In genomic region chr2:168060956-168061750, GRCh38 we compare ENCODE assay signal across 16 cellular contexts.
DNase-seq lines count a peak whose midpoint lies in the region; ATAC-seq, FAIRE-seq and TF ChIP-seq lines count a peak whose summit lies in the region.
"Had no signal": no experiment of that assay in that cellular context is flagged by ENCODE, and none has a peak within 500 bp of the region (broad histone marks: within the 10 kb centered on the region; RNA-seq: fewer than 3 reads in every experiment).

No MANE protein-coding gene starts in this region.

- DNase-seq in A549 (ENCODE audit: low read depth in 1 of 2, low spot score in 1 of 2) (peak in 1 of 2 experiments; percentile 23), H54 (ENCODE audit: insufficient read length, low spot score) (peak; percentile 7), brain microvascular endothelial cell (peak; percentile 37), kidney (no peak), Kasumi-1 (lab: John Stamatoyannopoulos, UW) (no peak), NCI-H524 treated with DMSO at 0.1 percent for 48 hours (lab: John Stamatoyannopoulos, UW) (no peak), upper lobe of left lung (no peak)
- DNase-seq: activated CD4-positive, alpha-beta T cell treated with anti-CD3 and anti-CD28 coated beads for 36 hours; H7; NCI-H1048; NCI-H345; occipital lobe; OCI-M1; T-cell; transverse colon had no signal

- H3K36me3 ChIP-seq in brain microvascular endothelial cell (replicated peaks), result no peaks in the 10 kb centered on the region
- H3K36me3 ChIP-seq in kidney (ENCODE audit: control insufficient read depth in 1 of 2, insufficient read depth in 2 of 2, low read length in 2 of 2), result no peaks in the 10 kb centered on the region
- peaks cover 0 to 10% (median 2%) of the 10 kb centered on the region in 4 donors for H3K36me3 ChIP-seq in upper lobe of left lung

- H3K27ac ChIP-seq in A549, result peak overlapping the region; percentile 37 to 57
- H3K27ac ChIP-seq in brain microvascular endothelial cell, result no peak overlapping the region
- no peak overlapping the region for H3K27ac ChIP-seq in kidney (ENCODE audit: low read depth in 2 of 2, low read length in 2 of 2)
- no peak overlapping the region for H3K27ac ChIP-seq in upper lobe of left lung
- H3K27ac ChIP-seq: transverse colon had no signal

- intact Hi-C loops in kidney (cut with DNase I), result no loop called here

- H3K9me3 ChIP-seq in A549, result no peaks in the 10 kb centered on the region
- H3K9me3 ChIP-seq in kidney (ENCODE audit: control insufficient read depth in 1 of 2, low read length in 2 of 2), result no peaks in the 10 kb centered on the region
- H3K9me3 ChIP-seq in upper lobe of left lung, result no peaks in the 10 kb centered on the region
- H3K9me3 ChIP-seq: transverse colon had no signal

- CTCF ChIA-PET in A549 (lab: Yijun Ruan, JAX), result no interaction called here

- TF ChIP-seq RAD21 in A549 (conservative IDR thresholded peaks at IDR 0.05 in 1 of 2, IDR thresholded peaks at IDR 0.05 in 1 of 2), result no peak

- H3K9ac ChIP-seq in kidney (ENCODE audit: low read length in 2 of 2), result no peak overlapping the region

- WGBS in A549 (ENCODE audit: missing lambda C conversion rate), result 92% methylated on average over 3 of the region's 3 CpGs
- 93 to 98% methylated on average over 3 of the region's 3 CpGs for WGBS in upper lobe of left lung, 2 donors

- H3K4me1 ChIP-seq in A549 (peaks cover 14% of the 10 kb centered on the region; the same call in 2 of the 3 replicates), kidney (ENCODE audit: control insufficient read depth in 1 of 2, insufficient read depth in 1 of 2, low read depth in 1 of 2, low read length in 2 of 2) (peaks cover 0 to 15% of the 10 kb centered on the region in 2 donors), upper lobe of left lung (no peaks in the 10 kb centered on the region)

- no peaks in the 10 kb centered on the region for H3K27me3 ChIP-seq in brain microvascular endothelial cell (replicated peaks)
- H3K27me3 ChIP-seq in upper lobe of left lung, result no peaks in the 10 kb centered on the region
- H3K27me3 ChIP-seq: transverse colon had no signal

- TF ChIP-seq POLR2A in A549 (IDR thresholded peaks at IDR 0.05; ENCODE audit: low read length), result no peak
- TF ChIP-seq POLR2A in H54 (IDR thresholded peaks at IDR 0.05; ENCODE audit: low read depth, low read length), result no peak
- no peak for TF ChIP-seq POLR2A in upper lobe of left lung (IDR thresholded peaks at IDR 0.05)

- TF ChIP-seq EP300 in A549 (IDR thresholded peaks at IDR 0.05) (no peak), upper lobe of left lung (IDR thresholded peaks at IDR 0.05) (no peak)

- H3K4me2 ChIP-seq in A549, result peak overlapping the region; percentile 16; the same call in 2 of the 3 replicates

- FAIRE-seq in A549 (lab: Jason Lieb, UNC) (no peak), H54 (lab: Jason Lieb, UNC) (no peak), kidney (lab: Jason Lieb, UNC) (peak; percentile 6)

- H3K4me3 ChIP-seq in A549 (no peak overlapping the region), brain microvascular endothelial cell (ENCODE audit: low read depth, low read length) (no peak overlapping the region), kidney (ENCODE audit: low read length in 2 of 2) (no peak overlapping the region), upper lobe of left lung (no peak overlapping the region)
- H3K4me3 ChIP-seq: transverse colon had no signal

- POLR2A ChIA-PET in A549 (lab: Yijun Ruan, JAX), result interaction anchor here (0.7 kb wide), 1 partner anchor 752 kb away, joined by 7 read pairs; no protein-coding TSS in a partner anchor

- in situ Hi-C loops in brain microvascular endothelial cell (cut with HindIII; ENCODE audit: low pct_ligation_motif_present, low sequenced_read_pairs), result no loop called here

- TF ChIP-seq CTCF in A549 (IDR thresholded peaks at IDR 0.05) (no peak), brain microvascular endothelial cell (IDR thresholded peaks at IDR 0.05; ENCODE audit: low read depth, low read length, missing control alignments) (no peak), kidney (IDR thresholded peaks at IDR 0.05; ENCODE audit: borderline replicate concordance, extremely low read depth, insufficient read depth) (no peak), upper lobe of left lung (IDR thresholded peaks at IDR 0.05) (no peak)

- ATAC-seq in A549 (no peak), HG02610 (IDR thresholded peaks at IDR 0.05; ENCODE audit: unreplicated experiment) (no peak), upper lobe of left lung (ENCODE audit: low FRiP score in 2 of 2) (no peak)
- ATAC-seq: activated CD4-positive, alpha-beta T cell treated with anti-CD3 and anti-CD28 coated beads for 36 hours; T-cell had no signal

TF ChIP-seq in A549, 52 proteins besides CTCF, POLR2A, EP300 and RAD21:
- TF ChIP-seq HOXB5 (CRISPR knock-in tag; IDR thresholded peaks at IDR 0.05) (no peak), MAFK (IDR thresholded peaks at IDR 0.05; ENCODE audit: partially characterized antibody) (peak; percentile 61), FOSL2 (IDR thresholded peaks at IDR 0.05) (no peak), FOSL2 (CRISPR knock-in tag; IDR thresholded peaks at IDR 0.05) (peak; percentile 39; the same call in 1 of the 2 replicates), HOXB13 (CRISPR knock-in tag; IDR thresholded peaks at IDR 0.05; ENCODE audit: low read depth) (no peak), NFE2L2 (conservative IDR thresholded peaks at IDR 0.05; ENCODE audit: low read length) (0 out of 2 replicates have a peak, but pooled peaks have one; percentile 23), JUNB (IDR thresholded peaks at IDR 0.05) (no peak)

Comparison
In these comparisons a context has a peak if more than half of its experiments do, and no peak if none do; other contexts are left out.
1. DNase-seq: peak in H54 (single experiment) and brain microvascular endothelial cell (single experiment); none in kidney (single experiment), Kasumi-1 (0 of 2), NCI-H524 treated with DMSO at 0.1 percent for 48 hours (single experiment) and upper lobe of left lung (0 of 2).
2. H3K27ac ChIP-seq: peak in A549 (2 of 2); none in brain microvascular endothelial cell (single experiment), kidney (0 of 2) and upper lobe of left lung (0 of 4).